ENCODE assay signal across 26 cellular contexts in the genomic region with DNA sequence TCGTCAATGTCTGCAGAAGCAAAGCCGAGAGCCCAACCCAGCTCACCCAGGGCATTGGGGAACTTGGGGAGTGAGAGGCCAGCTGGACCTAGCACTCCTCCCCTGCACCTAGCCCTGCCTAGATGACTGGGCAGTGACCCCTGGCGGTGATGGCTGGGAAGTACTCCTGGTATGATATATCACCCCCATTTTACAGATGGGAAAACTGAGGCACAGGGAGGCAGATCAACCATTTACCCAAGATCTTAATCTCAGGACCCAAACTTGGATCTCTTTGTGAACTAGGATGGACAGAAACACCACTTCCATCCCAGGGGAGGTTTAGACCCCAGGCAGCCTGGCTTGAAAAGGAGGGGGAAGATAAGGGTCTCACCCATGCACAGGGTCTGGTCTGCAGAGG. TPM values are rescaled to one million over a fixed set of nuclear protein-coding genes. Genes with fewer than 3 reads are reported as not detected.
A peak's percentile ranks its signal among the peaks of the same experiment; 100 is the strongest.
DNase-seq lines count a peak whose midpoint lies in the region; TF ChIP-seq lines count a peak whose summit lies in the region.
"Had no signal": no experiment of that assay in that cellular context is flagged by ENCODE, and none has a peak within 500 bp of the region (broad histone marks: within the 10 kb centered on the region; RNA-seq: fewer than 3 reads in every experiment).

No MANE protein-coding gene starts in this region.

- no peak for DNase-seq in WERI-Rb-1
- no peak for DNase-seq in mesendoderm
- DNase-seq in GM20000 (ENCODE audit: low spot score): no peak
- DNase-seq in activated T-helper 2 cell treated with anti-CD3 and anti-CD28 coated beads, Interferon-gamma antibody, Interleukin-2, Interleukin-4, amounts not matched to agents 10 μg/mL and 5 μg/mL and 100 μg/mL, durations not matched to agents 14 hours and 24 hours and 36 hours (ENCODE audit: low spot score): no peak
- DNase-seq in stimulated activated CD4-positive, alpha-beta T cell treated with anti-CD3 and anti-CD28 coated beads, Interleukin-4, amount 100 ng/mL, for 24 hours: no peak
- DNase-seq: activated B cell treated with CpG ODN at 0.5 μM for 24 hours; activated CD4-positive, alpha-beta T cell treated with anti-CD3 and anti-CD28 coated beads, Interleukin-2, amount 50 U/mL, for 48 hours; activated naive CD4-positive, alpha-beta T cell treated with anti-CD3 and anti-CD28 coated beads for 36 hours; activated T-cell treated with anti-CD3 and anti-CD28 coated beads for 4 hours; AML-193; amygdala; DMS79 treated with DMSO at 0.1 percent for 48 hours; glutamatergic neuron; kidney glomerular epithelial cell; mammary epithelial cell; NCI-H524; nucleus accumbens; spleen; stimulated activated CD4-positive, alpha-beta T cell treated with anti-CD3 and anti-CD28 coated beads, Interleukin-4, amount 100 ng/mL, for 1 hour; stimulated activated naive CD8-positive, alpha-beta T cell treated with anti-CD3 and anti-CD28 coated beads, Interleukin-15, Interleukin-2, amounts not matched to agents 100 U/mL and 50 U/mL, for 24 hours; thyroid gland had no signal

- H3K9me3 ChIP-seq in WERI-Rb-1 (ENCODE audit: severe bottlenecking): peaks cover 18% of the 10 kb centered on the region
- H3K9me3 ChIP-seq: thyroid gland had no signal

- no peaks in the 10 kb centered on the region for H3K36me3 Mint-ChIP-seq in activated T-helper 2 cell treated with anti-CD3 and anti-CD28 coated beads, Interferon-gamma antibody, Interleukin-2, Interleukin-4, amounts not matched to agents 10 μg/mL and 5 μg/mL and 100 μg/mL, durations not matched to agents 14 hours and 24 hours and 36 hours (ENCODE audit: low read depth)

- TF ChIP-seq CTCF in GM12873 (IDR thresholded peaks at IDR 0.05; ENCODE audit: insufficient read depth, low read depth, low read length, missing control alignments) (peak; percentile 46), KMS-11 (conservative IDR thresholded peaks at IDR 0.05; ENCODE audit: low read depth, low read length) (peak; percentile 48), WERI-Rb-1 (IDR thresholded peaks at IDR 0.05; ENCODE audit: low read depth, low read length) (0 out of 2 replicates have a peak, but pooled peaks have one; percentile 6), GM20000 (IDR thresholded peaks at IDR 0.05; ENCODE audit: extremely low read depth, missing control alignments) (no peak)

- H3K56ac ChIP-seq in mesendoderm (ENCODE audit: low read length): no peak overlapping the region

- no peaks in the 10 kb centered on the region for H4K20me1 ChIP-seq in KMS-11 (ENCODE audit: insufficient read depth)

- no peaks in the 10 kb centered on the region for H3K4me1 Mint-ChIP-seq in activated T-helper 2 cell treated with anti-CD3 and anti-CD28 coated beads, Interferon-gamma antibody, Interleukin-2, Interleukin-4, amounts not matched to agents 10 μg/mL and 5 μg/mL and 100 μg/mL, durations not matched to agents 14 hours and 24 hours and 36 hours (ENCODE audit: low read depth)
- H3K4me1 Mint-ChIP-seq: activated B cell treated with CpG ODN at 0.5 μM for 24 hours had no signal

- H3K27ac ChIP-seq in KMS-11 (no peak overlapping the region), WERI-Rb-1 (no peak overlapping the region), mesendoderm (ENCODE audit: low read depth, low read length) (no peak overlapping the region)
- H3K27ac ChIP-seq: spleen, thyroid gland had no signal

- H4K8ac ChIP-seq in mesendoderm (ENCODE audit: low read depth, low read length): no peak overlapping the region

- H2BK15ac ChIP-seq in mesendoderm (replicated peaks; ENCODE audit: low read depth): no peak overlapping the region

- H2BK5ac ChIP-seq in mesendoderm (ENCODE audit: low read length): no peak overlapping the region

- no peak overlapping the region for H3K4ac ChIP-seq in mesendoderm (ENCODE audit: low read depth, low read length)

- H3K79me2 ChIP-seq in KMS-11 (ENCODE audit: insufficient read depth, low read depth) (no peaks in the 10 kb centered on the region), mesendoderm (ENCODE audit: control insufficient read depth, insufficient read depth, low read length) (no peaks in the 10 kb centered on the region)

- no peak overlapping the region for H4K5ac ChIP-seq in mesendoderm (ENCODE audit: low read length)

- no peak overlapping the region for H2AFZ ChIP-seq in KMS-11 (ENCODE audit: low read depth)

- H3K36me3 ChIP-seq in KMS-11 (ENCODE audit: insufficient read depth): no peaks in the 10 kb centered on the region
- H3K36me3 ChIP-seq in WERI-Rb-1: peaks cover 28% of the 10 kb centered on the region
- H3K36me3 ChIP-seq in mesendoderm (ENCODE audit: control insufficient read depth, insufficient read depth, low read length): peaks cover 26% of the 10 kb centered on the region
- H3K36me3 ChIP-seq: spleen, thyroid gland had no signal

- no peak overlapping the region for H3K4me2 ChIP-seq in KMS-11
- H3K4me2 ChIP-seq in mesendoderm (ENCODE audit: low read length): no peak overlapping the region

- H3K9ac ChIP-seq in KMS-11: no peak overlapping the region
- H3K9ac ChIP-seq in mesendoderm (ENCODE audit: low read length): no peak overlapping the region

- H3K4me3 ChIP-seq in KMS-11 (IDR thresholded peaks at IDR 0.05; ENCODE audit: insufficient read depth, low read depth, low read length) (no peak overlapping the region), WERI-Rb-1 (ENCODE audit: low read depth, low read length) (no peak overlapping the region), mesendoderm (ENCODE audit: low read length) (peak overlapping the region; percentile 16)
- H3K4me3 ChIP-seq: thyroid gland had no signal

- WGBS in mesendoderm (ENCODE audit: extremely low coverage, insufficient coverage, low lambda C conversion rate): no CpG with 5 or more reads among the region's 3 CpGs

- H3K79me1 ChIP-seq in mesendoderm (ENCODE audit: low read length): no peaks in the 10 kb centered on the region

- no peaks in the 10 kb centered on the region for H3K27me3 Mint-ChIP-seq in activated T-helper 2 cell treated with anti-CD3 and anti-CD28 coated beads, Interferon-gamma antibody, Interleukin-2, Interleukin-4, amounts not matched to agents 10 μg/mL and 5 μg/mL and 100 μg/mL, durations not matched to agents 14 hours and 24 hours and 36 hours (ENCODE audit: low read depth)
- H3K27me3 Mint-ChIP-seq: activated B cell treated with CpG ODN at 0.5 μM for 24 hours had no signal

- intact Hi-C loops in activated T-helper 2 cell treated with anti-CD3 and anti-CD28 coated beads, Interferon-gamma antibody, Interleukin-2, Interleukin-4, amounts not matched to agents 10 μg/mL and 5 μg/mL and 100 μg/mL, durations not matched to agents 14 hours and 24 hours and 36 hours (cut with micrococcal nuclease): no loop called here

- H2BK120ac ChIP-seq in mesendoderm (ENCODE audit: low read depth, low read length): no peak overlapping the region

- no peak overlapping the region for H3K4me3 Mint-ChIP-seq in activated T-helper 2 cell treated with anti-CD3 and anti-CD28 coated beads, Interferon-gamma antibody, Interleukin-2, Interleukin-4, amounts not matched to agents 10 μg/mL and 5 μg/mL and 100 μg/mL, durations not matched to agents 14 hours and 24 hours and 36 hours (ENCODE audit: low read depth)
- H3K4me3 Mint-ChIP-seq: activated B cell treated with CpG ODN at 0.5 μM for 24 hours; activated naive CD4-positive, alpha-beta T cell treated with anti-CD3 and anti-CD28 coated beads for 36 hours had no signal

- no peak overlapping the region for H2AK5ac ChIP-seq in mesendoderm (ENCODE audit: low read length)

- H3K23ac ChIP-seq in mesendoderm (ENCODE audit: low read length): no peak overlapping the region

- H3K18ac ChIP-seq in mesendoderm (ENCODE audit: low read length): no peak overlapping the region

- no peak overlapping the region for H3K27ac Mint-ChIP-seq in activated T-helper 2 cell treated with anti-CD3 and anti-CD28 coated beads, Interferon-gamma antibody, Interleukin-2, Interleukin-4, amounts not matched to agents 10 μg/mL and 5 μg/mL and 100 μg/mL, durations not matched to agents 14 hours and 24 hours and 36 hours
- H3K27ac Mint-ChIP-seq: activated B cell treated with CpG ODN at 0.5 μM for 24 hours; activated naive CD4-positive, alpha-beta T cell treated with anti-CD3 and anti-CD28 coated beads for 36 hours had no signal

- H3K4me1 ChIP-seq in KMS-11 (ENCODE audit: low read depth, poor library complexity, severe bottlenecking) (no peaks in the 10 kb centered on the region), mesendoderm (ENCODE audit: control insufficient read depth, low read depth, low read length) (no peaks in the 10 kb centered on the region)
- H3K4me1 ChIP-seq: spleen, thyroid gland had no signal

- H3K9me3 Mint-ChIP-seq in activated T-helper 2 cell treated with anti-CD3 and anti-CD28 coated beads, Interferon-gamma antibody, Interleukin-2, Interleukin-4, amounts not matched to agents 10 μg/mL and 5 μg/mL and 100 μg/mL, durations not matched to agents 14 hours and 24 hours and 36 hours: peaks cover 42% of the 10 kb centered on the region

- no peaks in the 10 kb centered on the region for H3K27me3 ChIP-seq in KMS-11 (ENCODE audit: insufficient read depth, low read depth)
- H3K27me3 ChIP-seq in WERI-Rb-1 (ENCODE audit: insufficient read depth, low read depth, severe bottlenecking): no peaks in the 10 kb centered on the region
- H3K27me3 ChIP-seq in mesendoderm (ENCODE audit: insufficient read depth, low read length, poor library complexity): no peaks in the 10 kb centered on the region
- H3K27me3 ChIP-seq: thyroid gland had no signal

RNA-seq across cellular contexts. Expression of a gene that starts 43.5 kb away (rescaled TPM):
- 0.07 TPM for polyA plus RNA-seq in mesendoderm (2013, experiment 1 of 2)
- polyA plus RNA-seq in mesendoderm (2013, experiment 2 of 2): 0.13 TPM
- total RNA-seq in activated T-helper 2 cell treated with anti-CD3 and anti-CD28 coated beads, Interferon-gamma antibody, Interleukin-2, Interleukin-4, amounts not matched to agents 10 μg/mL and 5 μg/mL and 100 μg/mL, durations not matched to agents 14 hours and 24 hours and 36 hours: not detected in 2 replicates
- total RNA-seq: activated B cell treated with CpG ODN at 0.5 μM for 24 hours; activated naive CD4-positive, alpha-beta T cell treated with anti-CD3 and anti-CD28 coated beads for 36 hours; bronchial epithelial cell; mammary epithelial cell; MCF 10A; myocyte; thyroid gland had no signal
- polyA plus RNA-seq: mammary epithelial cell had no signal

RNA-seq across cellular contexts. Expression of a gene that starts 53.3 kb away (rescaled TPM):
- 11.9 TPM for polyA plus RNA-seq in mesendoderm (2013, experiment 1 of 2)
- 11.8 TPM for polyA plus RNA-seq in mesendoderm (2013, experiment 2 of 2)
- not detected in 2 replicates for total RNA-seq in activated T-helper 2 cell treated with anti-CD3 and anti-CD28 coated beads, Interferon-gamma antibody, Interleukin-2, Interleukin-4, amounts not matched to agents 10 μg/mL and 5 μg/mL and 100 μg/mL, durations not matched to agents 14 hours and 24 hours and 36 hours
- total RNA-seq: activated B cell treated with CpG ODN at 0.5 μM for 24 hours; activated naive CD4-positive, alpha-beta T cell treated with anti-CD3 and anti-CD28 coated beads for 36 hours; bronchial epithelial cell; MCF 10A; myocyte; spleen had no signal
- polyA plus RNA-seq: mammary epithelial cell had no signal
